ENCODE assay signal across 3 cellular contexts in the genomic region with DNA sequence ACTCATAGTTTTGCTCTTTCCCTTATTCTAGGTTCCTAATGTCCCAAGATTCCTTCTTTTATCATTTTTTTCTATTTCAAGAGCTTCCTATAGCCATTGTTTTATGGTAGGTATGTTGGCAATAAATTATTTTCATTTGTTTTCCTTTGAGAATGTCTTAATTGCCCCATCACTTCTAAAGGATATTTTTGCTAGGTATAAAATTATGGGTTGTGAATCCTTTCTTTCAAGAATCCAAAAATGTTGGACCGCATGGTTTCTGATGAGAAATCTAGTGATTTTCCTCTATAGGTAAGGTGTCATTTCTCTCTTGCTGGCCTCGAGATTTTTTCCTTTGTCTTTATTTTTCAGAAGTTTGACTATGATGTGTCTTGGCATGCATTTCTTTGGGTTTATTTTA.
TF ChIP-seq lines count a peak whose summit lies in the region.

No MANE protein-coding gene starts in this region.

TF ChIP-seq in HepG2, 621 proteins besides CTCF, POLR2A, EP300 and RAD21:
- TF ChIP-seq KLF16 (CRISPR knock-in tag; IDR thresholded peaks at IDR 0.05) (no peak), CHD2 (IDR thresholded peaks at IDR 0.05; ENCODE audit: low read depth, low read length) (no peak), ZNF546 (CRISPR knock-in tag; conservative IDR thresholded peaks at IDR 0.05) (no peak), ZFP1 (CRISPR knock-in tag; IDR thresholded peaks at IDR 0.05) (peak; percentile 86; the same call in 1 of the 2 replicates), ZNF841 (CRISPR knock-in tag; IDR thresholded peaks at IDR 0.05; ENCODE audit: borderline replicate concordance) (no peak), ZNF484 (CRISPR knock-in tag; IDR thresholded peaks at IDR 0.05; ENCODE audit: borderline replicate concordance, low read depth) (no peak), ZNF761 (CRISPR knock-in tag; conservative IDR thresholded peaks at IDR 0.05) (no peak), HHEX (CRISPR knock-in tag; IDR thresholded peaks at IDR 0.05) (no peak)

TF ChIP-seq in HEK293, 187 proteins besides CTCF, POLR2A, EP300 and RAD21:
- TF ChIP-seq SETDB1 (IDR thresholded peaks at IDR 0.05; ENCODE audit: insufficient read length, low read length) (peak; percentile 56), ZNF580 (tag by site-specific recombination; IDR thresholded peaks at IDR 0.05) (no peak)

TF ChIP-seq in K562, 482 proteins besides CTCF, POLR2A, EP300 and RAD21:
- peak; percentile 56; the same call in 1 of the 2 replicates for TF ChIP-seq ZFP1 (CRISPR knock-in tag; IDR thresholded peaks at IDR 0.05)
- no peak for TF ChIP-seq MLLT1 (IDR thresholded peaks at IDR 0.05)
- TF ChIP-seq, protein P1, sequence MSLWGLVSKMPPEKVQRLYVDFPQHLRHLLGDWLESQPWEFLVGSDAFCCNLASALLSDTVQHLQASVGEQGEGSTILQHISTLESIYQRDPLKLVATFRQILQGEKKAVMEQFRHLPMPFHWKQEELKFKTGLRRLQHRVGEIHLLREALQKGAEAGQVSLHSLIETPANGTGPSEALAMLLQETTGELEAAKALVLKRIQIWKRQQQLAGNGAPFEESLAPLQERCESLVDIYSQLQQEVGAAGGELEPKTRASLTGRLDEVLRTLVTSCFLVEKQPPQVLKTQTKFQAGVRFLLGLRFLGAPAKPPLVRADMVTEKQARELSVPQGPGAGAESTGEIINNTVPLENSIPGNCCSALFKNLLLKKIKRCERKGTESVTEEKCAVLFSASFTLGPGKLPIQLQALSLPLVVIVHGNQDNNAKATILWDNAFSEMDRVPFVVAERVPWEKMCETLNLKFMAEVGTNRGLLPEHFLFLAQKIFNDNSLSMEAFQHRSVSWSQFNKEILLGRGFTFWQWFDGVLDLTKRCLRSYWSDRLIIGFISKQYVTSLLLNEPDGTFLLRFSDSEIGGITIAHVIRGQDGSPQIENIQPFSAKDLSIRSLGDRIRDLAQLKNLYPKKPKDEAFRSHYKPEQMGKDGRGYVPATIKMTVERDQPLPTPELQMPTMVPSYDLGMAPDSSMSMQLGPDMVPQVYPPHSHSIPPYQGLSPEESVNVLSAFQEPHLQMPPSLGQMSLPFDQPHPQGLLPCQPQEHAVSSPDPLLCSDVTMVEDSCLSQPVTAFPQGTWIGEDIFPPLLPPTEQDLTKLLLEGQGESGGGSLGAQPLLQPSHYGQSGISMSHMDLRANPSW (CRISPR knock-in tag; IDR thresholded peaks at IDR 0.05), result no peak
